In genomic region chr4:48722509-48723446, GRCh38 we compare ENCODE assay signal across 18 cellular contexts. TPM values are rescaled to one million over a fixed set of nuclear protein-coding genes. Genes with fewer than 3 reads are reported as not detected.
DNase-seq lines count a peak whose midpoint lies in the region; ATAC-seq and TF ChIP-seq lines count a peak whose summit lies in the region.
"Had no signal": no experiment of that assay in that cellular context is flagged by ENCODE, and none has a peak within 500 bp of the region (broad histone marks: within the 10 kb centered on the region; RNA-seq: fewer than 3 reads in every experiment).

No MANE protein-coding gene starts in this region.

- no peaks in the 10 kb centered on the region for H3K27me3 ChIP-seq in heart left ventricle
- H3K27me3 ChIP-seq: foreskin keratinocyte had no signal

- no peaks in the 10 kb centered on the region for H3K36me3 ChIP-seq in heart left ventricle

- intact Hi-C loops in heart left ventricle (cut with DNase I) (loop anchor here in 2 of 10 donors (5.0 to 10.0 kb wide), 2 partner anchors 52 to 125 kb away; no protein-coding TSS in a partner anchor), Right ventricle myocardium inferior (cut with DNase I) (no loop called here), lower leg skin (cut with DNase I; ENCODE audit: low total_unique reads) (no loop called here)

- no peaks in the 10 kb centered on the region for H3K27me3 Mint-ChIP-seq in immature natural killer cell (ENCODE audit: low read depth in 3 of 3)
- H3K27me3 Mint-ChIP-seq: activated CD8-positive, alpha-beta T cell treated with anti-CD3 and anti-CD28 coated beads for 36 hours had no signal

- peak overlapping the region in 1 of 5 donors; percentile 24 for H3K4me3 Mint-ChIP-seq in immature natural killer cell
- H3K4me3 Mint-ChIP-seq: activated CD8-positive, alpha-beta T cell treated with anti-CD3 and anti-CD28 coated beads for 36 hours had no signal

- peaks cover 0 to 58% (median 23%) of the 10 kb centered on the region in 12 donors for H3K4me1 ChIP-seq in heart left ventricle

- H3K4me1 Mint-ChIP-seq in immature natural killer cell: peaks cover 77 to 94% of the 10 kb centered on the region in 2 donors

- no peaks in the 10 kb centered on the region for H3K9me3 Mint-ChIP-seq in immature natural killer cell
- peaks cover 5 to 10% of the 10 kb centered on the region in 2 donors for H3K9me3 Mint-ChIP-seq in activated naive CD4-positive, alpha-beta T cell treated with anti-CD3 and anti-CD28 coated beads, Interleukin-2, amount 50 U/mL, for 72 hours

- WGBS in heart left ventricle, 4 donors: 53 to 61% (median 56%) methylated on average over 5 of the region's 5 CpGs
- 59 to 61% methylated on average over 5 of the region's 5 CpGs for WGBS in lower leg skin, 2 donors

- H3K4me3 ChIP-seq in heart left ventricle: no peak overlapping the region
- H3K4me3 ChIP-seq in lower leg skin (ENCODE audit: low read depth, poor library complexity, severe bottlenecking): no peak overlapping the region
- H3K4me3 ChIP-seq: A549 had no signal

- TF ChIP-seq CTCF in heart left ventricle (IDR thresholded peaks at IDR 0.05) (no peak), lower leg skin (IDR thresholded peaks at IDR 0.05) (no peak)

- DNase-seq in heart left ventricle (no peak), Right ventricle myocardium inferior (ENCODE audit: missing footprints) (no peak), immature natural killer cell (no peak), lower leg skin (ENCODE audit: low spot score in 2 of 2) (no peak), SHP77 (lab: John Stamatoyannopoulos, UW) (no peak), kidney tubule cell (ENCODE audit: low spot score) (no peak)
- no peak for DNase-seq in activated naive CD4-positive, alpha-beta T cell treated with anti-CD3 and anti-CD28 coated beads, Interleukin-2, amount 50 U/mL, for 72 hours (ENCODE audit: low spot score in 2 of 2)
- DNase-seq: activated CD8-positive, alpha-beta T cell treated with anti-CD3 and anti-CD28 coated beads for 36 hours; aorta; COR-L47; foreskin keratinocyte; NCI-H1694 treated with DMSO at 0.1 percent for 48 hours; NCI-H524; OCI-M1; posterior cingulate gyrus; stimulated activated CD4-positive, alpha-beta T cell treated with anti-CD3 and anti-CD28 coated beads, Interleukin-15, amount 100 ng/mL, for 24 hours had no signal

- no peaks in the 10 kb centered on the region for H3K36me3 Mint-ChIP-seq in immature natural killer cell
- H3K36me3 Mint-ChIP-seq in activated naive CD4-positive, alpha-beta T cell treated with anti-CD3 and anti-CD28 coated beads, Interleukin-2, amount 50 U/mL, for 72 hours: peaks cover 5 to 24% of the 10 kb centered on the region in 2 donors

- ATAC-seq in heart left ventricle (peak in 3 of 4 donors; percentile 38 to 63 (median 47)), Right ventricle myocardium inferior (no peak)
- no peak for ATAC-seq in activated naive CD4-positive, alpha-beta T cell treated with anti-CD3 and anti-CD28 coated beads, Interleukin-2, amount 50 U/mL, for 72 hours
- ATAC-seq: A549; activated CD8-positive, alpha-beta T cell treated with anti-CD3 and anti-CD28 coated beads for 36 hours; foreskin keratinocyte had no signal

- no peak for TF ChIP-seq POLR2A in heart left ventricle (IDR thresholded peaks at IDR 0.05)
- TF ChIP-seq POLR2A in lower leg skin (IDR thresholded peaks at IDR 0.05): no peak

- H3K9me3 ChIP-seq in heart left ventricle: no peaks in the 10 kb centered on the region
- H3K9me3 ChIP-seq: A549 had no signal

- peak overlapping the region in 5 of 6 donors; percentile 16 to 62 (median 43) for H3K27ac Mint-ChIP-seq in immature natural killer cell
- peak overlapping the region in 1 of 2 donors; percentile 1 for H3K27ac Mint-ChIP-seq in activated naive CD4-positive, alpha-beta T cell treated with anti-CD3 and anti-CD28 coated beads, Interleukin-2, amount 50 U/mL, for 72 hours
- H3K27ac Mint-ChIP-seq: activated CD8-positive, alpha-beta T cell treated with anti-CD3 and anti-CD28 coated beads for 36 hours had no signal

- H3K27ac ChIP-seq in heart left ventricle (peak overlapping the region in 10 of 12 donors; percentile 11 to 77 (median 57)), angular gyrus (ENCODE audit: low read depth, low read length) (peak overlapping the region; percentile 35)
- H3K27ac ChIP-seq: A549, foreskin keratinocyte had no signal

RNA-seq across cellular contexts. Expression of gene FRYL, which starts 57.3 kb away (rescaled TPM):
- total RNA-seq in heart left ventricle (10 to 100 TPM; 27.0 to 61.3 (median 36.3) TPM), Right ventricle myocardium inferior (36.2 TPM), lower leg skin (10 to 100 TPM; 51.1 to 96.5 (median 70.6) TPM)
- polyA plus RNA-seq in heart left ventricle (10 to 100 TPM; 12.3 to 18.7 TPM), immature natural killer cell (10 to 100 TPM; 25.8 to 57.9 (median 26.7) TPM)
- total RNA-seq in activated naive CD4-positive, alpha-beta T cell treated with anti-CD3 and anti-CD28 coated beads, Interleukin-2, amount 50 U/mL, for 72 hours: 10 to 100 TPM; 74.9 to 84.3 TPM

Comparison
In these comparisons a context has a peak if more than half of its experiments do, and no peak if none do; other contexts are left out.
1. ATAC-seq: peak in heart left ventricle (3 of 4); none in Right ventricle myocardium inferior (single experiment) and activated naive CD4-positive, alpha-beta T cell treated with anti-CD3 and anti-CD28 coated beads, Interleukin-2, amount 50 U/mL, for 72 hours (0 of 2).